ENCODE assay signal across 9 cellular contexts in the genomic region with DNA sequence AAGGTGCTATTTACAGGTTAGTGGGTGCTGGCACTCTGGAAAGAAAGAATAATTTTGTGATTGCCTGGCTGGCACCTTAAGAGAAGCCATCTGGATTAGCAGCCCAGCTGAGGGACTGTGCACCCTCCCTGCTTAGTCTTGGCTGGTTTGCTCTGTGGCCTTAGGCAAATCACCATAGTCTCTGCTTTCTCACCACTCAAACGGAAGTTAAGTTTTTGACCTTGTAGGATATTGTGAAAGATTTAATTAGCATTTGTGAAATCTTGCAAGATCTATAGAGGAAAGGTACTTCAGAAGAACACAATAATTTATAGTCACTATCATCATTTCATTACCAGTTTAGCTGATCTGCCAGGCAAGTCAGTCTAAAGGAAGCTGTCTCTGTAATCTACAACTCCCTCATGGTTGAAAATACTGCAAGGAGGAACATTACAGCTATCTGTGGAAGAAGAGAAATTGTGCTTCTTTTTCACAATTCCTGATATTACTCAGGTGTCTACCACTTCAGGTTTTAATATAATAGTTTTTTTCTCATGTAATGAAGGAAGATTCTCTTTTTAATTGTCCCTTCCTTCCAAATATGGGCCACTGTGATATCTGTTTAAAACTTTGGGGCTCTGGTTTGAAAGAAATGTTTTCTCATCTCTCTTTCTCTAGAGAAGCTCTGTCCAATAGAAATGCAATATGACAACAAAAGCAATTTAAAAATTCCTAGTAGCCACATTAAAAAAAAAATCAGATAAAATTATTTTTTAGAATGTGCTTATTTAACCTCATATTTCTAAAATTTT.
DNase-seq lines count a peak whose midpoint lies in the region; ATAC-seq lines count a peak whose summit lies in the region.
"Had no signal": no experiment of that assay in that cellular context is flagged by ENCODE, and none has a peak within 500 bp of the region (broad histone marks: within the 10 kb centered on the region; RNA-seq: fewer than 3 reads in every experiment).

No MANE protein-coding gene starts in this region.

- H3K36me3 ChIP-seq in mesendoderm (ENCODE audit: control insufficient read depth, insufficient read depth, low read length), result no peaks in the 10 kb centered on the region

- H3K27ac Mint-ChIP-seq in natural killer cell treated with Interleukin-12 subunit alpha and Interleukin-12 subunit beta and Interleukin-15 and Interleukin-18, amount 100 ng/mL, for 72 hours, result peak overlapping the region; percentile 24 to 58
- H3K27ac Mint-ChIP-seq: activated T-helper 1 cell treated with anti-CD3 and anti-CD28 coated beads, Interleukin-12 subunit alpha, Interleukin-12 subunit beta, Interleukin-2, Interleukin-4 antibody, amounts not matched to agents 30 ng/mL and 10 ng/mL and 1 ng/mL, durations not matched to agents 14 hours and 24 hours and 36 hours had no signal

- H3K9ac ChIP-seq in mesendoderm (ENCODE audit: low read length), result no peak overlapping the region

- no peaks in the 10 kb centered on the region for H3K27me3 ChIP-seq in mesendoderm (ENCODE audit: insufficient read depth, low read length, poor library complexity)

- H3K4me1 Mint-ChIP-seq in natural killer cell treated with Interleukin-12 subunit alpha and Interleukin-12 subunit beta and Interleukin-15 and Interleukin-18, amount 100 ng/mL, for 72 hours (ENCODE audit: low read depth in 2 of 2), result peaks cover 25% of the 10 kb centered on the region in 2 donors

- H3K4me1 ChIP-seq in mesendoderm (ENCODE audit: control insufficient read depth, low read depth, low read length), result no peaks in the 10 kb centered on the region

- no peak overlapping the region for H2BK120ac ChIP-seq in mesendoderm (ENCODE audit: low read depth, low read length)

- no peaks in the 10 kb centered on the region for H3K79me1 ChIP-seq in mesendoderm (ENCODE audit: low read length)

- H3K56ac ChIP-seq in mesendoderm (ENCODE audit: low read length), result no peak overlapping the region

- ATAC-seq in GM19023 (IDR thresholded peaks at IDR 0.05; ENCODE audit: unreplicated experiment) (peak; percentile 83), HG02610 (IDR thresholded peaks at IDR 0.05; ENCODE audit: unreplicated experiment) (peak; percentile 68)
- ATAC-seq in natural killer cell treated with Interleukin-12 subunit alpha and Interleukin-12 subunit beta and Interleukin-15 and Interleukin-18, amount 100 ng/mL, for 72 hours, result peak; percentile 87
- ATAC-seq: PC-3 had no signal

- H3K27ac ChIP-seq in mesendoderm (ENCODE audit: low read depth, low read length), result no peak overlapping the region

- no peak overlapping the region for H3K4me2 ChIP-seq in mesendoderm (ENCODE audit: low read length)

- no peaks in the 10 kb centered on the region for H3K79me2 ChIP-seq in mesendoderm (ENCODE audit: control insufficient read depth, insufficient read depth, low read length)

- H2AK5ac ChIP-seq in mesendoderm (ENCODE audit: low read length), result no peak overlapping the region

- WGBS in mesendoderm (ENCODE audit: extremely low coverage, insufficient coverage, low lambda C conversion rate), result no CpG with 5 or more reads among the region's 1 CpG

- no peak overlapping the region for H3K4me3 Mint-ChIP-seq in natural killer cell treated with Interleukin-12 subunit alpha and Interleukin-12 subunit beta and Interleukin-15 and Interleukin-18, amount 100 ng/mL, for 72 hours
- H3K4me3 Mint-ChIP-seq: activated T-helper 1 cell treated with anti-CD3 and anti-CD28 coated beads, Interleukin-12 subunit alpha, Interleukin-12 subunit beta, Interleukin-2, Interleukin-4 antibody, amounts not matched to agents 30 ng/mL and 10 ng/mL and 1 ng/mL, durations not matched to agents 14 hours and 24 hours and 36 hours had no signal

- H3K9me3 Mint-ChIP-seq in natural killer cell treated with Interleukin-12 subunit alpha and Interleukin-12 subunit beta and Interleukin-15 and Interleukin-18, amount 100 ng/mL, for 72 hours, result no peaks in the 10 kb centered on the region
- H3K9me3 Mint-ChIP-seq: activated T-helper 1 cell treated with anti-CD3 and anti-CD28 coated beads, Interleukin-12 subunit alpha, Interleukin-12 subunit beta, Interleukin-2, Interleukin-4 antibody, amounts not matched to agents 30 ng/mL and 10 ng/mL and 1 ng/mL, durations not matched to agents 14 hours and 24 hours and 36 hours had no signal

- H3K4ac ChIP-seq in mesendoderm (ENCODE audit: low read depth, low read length), result no peak overlapping the region

- no peak overlapping the region for H3K18ac ChIP-seq in mesendoderm (ENCODE audit: low read length)

- DNase-seq in KG1 (lab: John Stamatoyannopoulos, UW) (peak; percentile 42), G401 (ENCODE audit: low spot score) (no peak), mesendoderm (no peak), OCI-M1 (lab: John Stamatoyannopoulos, UW) (no peak)
- DNase-seq in natural killer cell treated with Interleukin-12 subunit alpha and Interleukin-12 subunit beta and Interleukin-15 and Interleukin-18, amount 100 ng/mL, for 72 hours (ENCODE audit: low spot score), result no peak
- DNase-seq: PC-3 had no signal

- H3K4me3 ChIP-seq in mesendoderm (ENCODE audit: low read length), result no peak overlapping the region

- in situ Hi-C loops in G401 (cut with HindIII; ENCODE audit: low sequenced_read_pairs), result no loop called here

- no peaks in the 10 kb centered on the region for H3K36me3 Mint-ChIP-seq in natural killer cell treated with Interleukin-12 subunit alpha and Interleukin-12 subunit beta and Interleukin-15 and Interleukin-18, amount 100 ng/mL, for 72 hours

- no peak overlapping the region for H2BK5ac ChIP-seq in mesendoderm (ENCODE audit: low read length)

- H4K8ac ChIP-seq in mesendoderm (ENCODE audit: low read depth, low read length), result no peak overlapping the region

- H2BK15ac ChIP-seq in mesendoderm (replicated peaks; ENCODE audit: low read depth), result no peak overlapping the region

- H4K5ac ChIP-seq in mesendoderm (ENCODE audit: low read length), result no peak overlapping the region

- H3K27me3 Mint-ChIP-seq in natural killer cell treated with Interleukin-12 subunit alpha and Interleukin-12 subunit beta and Interleukin-15 and Interleukin-18, amount 100 ng/mL, for 72 hours, result peaks cover 25 to 31% of the 10 kb centered on the region in 2 donors

- H3K23ac ChIP-seq in mesendoderm (ENCODE audit: low read length), result no peak overlapping the region
